ENCODE assay signal across 1 cellular context in genomic region chr5:127517480-127518318, GRCh38.
TF ChIP-seq lines count a peak whose summit lies in the region.

PRRC1 (plus strand) TSS chr5:127517640; CDS start chr5:127523480, 5,840 bp downstream.

TF ChIP-seq in HepG2, 621 proteins besides CTCF, POLR2A, EP300 and RAD21 (continued from another document and continues in another):
- TF ChIP-seq ZBTB46 (CRISPR knock-in tag; IDR thresholded peaks at IDR 0.05; ENCODE audit: borderline replicate concordance) (no peak), RFX1 (IDR thresholded peaks at IDR 0.05) (no peak), RFXANK (CRISPR knock-in tag; IDR thresholded peaks at IDR 0.05) (0 out of 2 replicates have a peak, but pooled peaks have one; percentile 42), SSRP1 (CRISPR knock-in tag; IDR thresholded peaks at IDR 0.05) (no peak), ZNF577 (CRISPR knock-in tag; IDR thresholded peaks at IDR 0.05; ENCODE audit: borderline replicate concordance, low read depth) (0 out of 2 replicates have a peak, but pooled peaks have one; percentile 16), HDAC1 (CRISPR knock-in tag; IDR thresholded peaks at IDR 0.05) (peak; percentile 85), POGZ (CRISPR knock-in tag; IDR thresholded peaks at IDR 0.05) (peak; percentile 72), ZNF713 (CRISPR knock-in tag; IDR thresholded peaks at IDR 0.05) (no peak), ZFX (CRISPR knock-in tag; IDR thresholded peaks at IDR 0.05; ENCODE audit: low read depth) (peak; percentile 88), ZNF513 (CRISPR knock-in tag; conservative IDR thresholded peaks at IDR 0.05) (no peak), MIXL1 (CRISPR knock-in tag; IDR thresholded peaks at IDR 0.05) (no peak), ZNF724P (CRISPR knock-in tag; IDR thresholded peaks at IDR 0.05; ENCODE audit: borderline replicate concordance) (peak; percentile 18), MYC (CRISPR knock-in tag; IDR thresholded peaks at IDR 0.05; ENCODE audit: borderline replicate concordance) (peak; percentile 79), ATAD3A (CRISPR knock-in tag; IDR thresholded peaks at IDR 0.05) (no peak), NFAT5 (CRISPR knock-in tag; IDR thresholded peaks at IDR 0.05) (no peak; the same call in 1 of the 2 replicates), NPAS2 (CRISPR knock-in tag; IDR thresholded peaks at IDR 0.05; ENCODE audit: borderline replicate concordance) (no peak), ZNF446 (CRISPR knock-in tag; IDR thresholded peaks at IDR 0.05) (peak; percentile 73; the same call in 1 of the 2 replicates), PAXIP1 (CRISPR knock-in tag; conservative IDR thresholded peaks at IDR 0.05) (0 out of 2 replicates have a peak, but pooled peaks have one; percentile 31), ZNF775 (CRISPR knock-in tag; IDR thresholded peaks at IDR 0.05; ENCODE audit: borderline replicate concordance) (no peak), FOXO4 (CRISPR knock-in tag; conservative IDR thresholded peaks at IDR 0.05) (no peak), KLF13 (CRISPR knock-in tag; IDR thresholded peaks at IDR 0.05) (no peak), HOXA3 (CRISPR knock-in tag; IDR thresholded peaks at IDR 0.05) (peak; percentile 82), PAWR (CRISPR knock-in tag; IDR thresholded peaks at IDR 0.05; ENCODE audit: borderline replicate concordance) (no peak), ATF5 (CRISPR knock-in tag; IDR thresholded peaks at IDR 0.05; ENCODE audit: low read depth) (0 out of 2 replicates have a peak, but pooled peaks have one; percentile 27), RAD51 (IDR thresholded peaks at IDR 0.05; ENCODE audit: borderline replicate concordance) (no peak), DR1 (CRISPR knock-in tag; IDR thresholded peaks at IDR 0.05) (0 out of 2 replicates have a peak, but pooled peaks have one; percentile 69), REXO4 (CRISPR knock-in tag; IDR thresholded peaks at IDR 0.05; ENCODE audit: borderline replicate concordance) (no peak; the same call in 1 of the 2 replicates), ZMYM3 (CRISPR knock-in tag; IDR thresholded peaks at IDR 0.05) (no peak), ZNF629 (CRISPR knock-in tag; conservative IDR thresholded peaks at IDR 0.05) (peak; percentile 34; the same call in 1 of the 2 replicates), ZNF552 (CRISPR knock-in tag; IDR thresholded peaks at IDR 0.05; ENCODE audit: borderline replicate concordance) (peak; percentile 72; the same call in 1 of the 2 replicates), ZNF790 (CRISPR knock-in tag; IDR thresholded peaks at IDR 0.05; ENCODE audit: borderline replicate concordance) (peak; percentile 68; the same call in 1 of the 2 replicates), ZSCAN31 (CRISPR knock-in tag; IDR thresholded peaks at IDR 0.05; ENCODE audit: low read depth) (peak; percentile 82), SMC3 (IDR thresholded peaks at IDR 0.05; ENCODE audit: low read length) (no peak), ZNF782 (CRISPR knock-in tag; IDR thresholded peaks at IDR 0.05; ENCODE audit: borderline replicate concordance) (peak; percentile 89; the same call in 1 of the 2 replicates), ZNF256 (CRISPR knock-in tag; conservative IDR thresholded peaks at IDR 0.05) (peak; percentile 55; the same call in 1 of the 2 replicates), PBX3 (CRISPR knock-in tag; IDR thresholded peaks at IDR 0.05; ENCODE audit: borderline replicate concordance) (no peak; the same call in 1 of the 2 replicates), CHD4 (IDR thresholded peaks at IDR 0.05; ENCODE audit: borderline replicate concordance, low read length) (no peak), ZNF274 (CRISPR knock-in tag; IDR thresholded peaks at IDR 0.05) (peak; percentile 72), TAF15 (IDR thresholded peaks at IDR 0.05; ENCODE audit: low read depth, low read length, poor library complexity, severe bottlenecking) (no peak), SMAD9 (CRISPR knock-in tag; IDR thresholded peaks at IDR 0.05) (0 out of 2 replicates have a peak, but pooled peaks have one; percentile 41), ZNF580 (CRISPR knock-in tag; IDR thresholded peaks at IDR 0.05; ENCODE audit: borderline replicate concordance, low read depth) (no peak)
